18 cellular contexts compared by ENCODE assay signal in the genomic region with DNA sequence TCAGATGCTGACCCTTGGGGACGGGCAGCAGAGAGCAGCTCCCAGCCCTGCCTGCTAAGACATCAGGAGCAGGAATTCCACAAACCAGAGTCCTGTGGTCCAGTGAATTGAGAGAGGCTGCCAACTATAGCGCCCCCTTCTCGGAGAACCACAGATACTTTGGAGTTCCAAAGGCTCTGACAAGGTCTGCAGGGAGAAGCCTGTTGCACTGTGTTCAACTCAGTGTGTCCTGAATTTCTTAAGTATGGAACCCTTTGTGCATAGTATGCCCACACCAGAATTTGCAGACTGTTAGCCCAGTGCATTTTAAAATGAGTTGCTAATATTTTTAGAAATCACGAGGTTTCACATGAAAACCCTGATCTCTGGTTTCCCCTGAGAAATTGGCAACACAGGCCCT.
DNase-seq lines count a peak whose midpoint lies in the region; ATAC-seq and TF ChIP-seq lines count a peak whose summit lies in the region.
"Had no signal": no experiment of that assay in that cellular context is flagged by ENCODE, and none has a peak within 500 bp of the region (broad histone marks: within the 10 kb centered on the region; RNA-seq: fewer than 3 reads in every experiment).

No MANE protein-coding gene starts in this region.

- no peak overlapping the region for H3K14ac ChIP-seq in mesenchymal stem cell (ENCODE audit: low read length in 2 of 2)

- no peaks in the 10 kb centered on the region for H3K9me3 ChIP-seq in HEK293 (ENCODE audit: control insufficient read depth, insufficient read depth, low read depth, low read length)
- no peaks in the 10 kb centered on the region for H3K9me3 ChIP-seq in mesenchymal stem cell (ENCODE audit: control insufficient read depth, low read length)
- H3K9me3 ChIP-seq: A549, Caco-2 had no signal

- H3K4me1 Mint-ChIP-seq in natural killer cell treated with Interleukin-12 subunit alpha and Interleukin-12 subunit beta and Interleukin-15 and Interleukin-18, amount 100 ng/mL, for 72 hours (ENCODE audit: low read depth in 2 of 2) = no peaks in the 10 kb centered on the region
- H3K4me1 Mint-ChIP-seq in natural killer cell = no peaks in the 10 kb centered on the region
- H3K4me1 Mint-ChIP-seq: B cell had no signal

- H3K27me3 ChIP-seq in mesenchymal stem cell (ENCODE audit: control insufficient read depth in 1 of 2, insufficient read depth in 1 of 2, low read length in 2 of 2) = no peaks in the 10 kb centered on the region

- no peak overlapping the region for H3K4me3 Mint-ChIP-seq in natural killer cell treated with Interleukin-12 subunit alpha and Interleukin-12 subunit beta and Interleukin-15 and Interleukin-18, amount 100 ng/mL, for 72 hours
- H3K4me3 Mint-ChIP-seq in natural killer cell = no peak overlapping the region
- H3K4me3 Mint-ChIP-seq: B cell; CD4-positive, alpha-beta T cell; CD8-positive, alpha-beta T cell had no signal

- H4K91ac ChIP-seq in mesenchymal stem cell (ENCODE audit: low read length) = no peak overlapping the region

- intact Hi-C loops in natural killer cell (cut with micrococcal nuclease) = no loop called here

- H2AFZ ChIP-seq in mesenchymal stem cell (ENCODE audit: low read depth, low read length) = peak overlapping the region; percentile 10

- no peak overlapping the region for H2BK15ac ChIP-seq in mesenchymal stem cell (ENCODE audit: low read depth, poor library complexity, severe bottlenecking)

- POLR2A ChIA-PET in HEK293 (lab: Yijun Ruan, JAX) = no interaction called here

- 91% methylated on average over 4 of the region's 4 CpGs for WGBS in mesenchymal stem cell

- H3K27me3 Mint-ChIP-seq in natural killer cell treated with Interleukin-12 subunit alpha and Interleukin-12 subunit beta and Interleukin-15 and Interleukin-18, amount 100 ng/mL, for 72 hours = no peaks in the 10 kb centered on the region
- H3K27me3 Mint-ChIP-seq in natural killer cell (ENCODE audit: low read depth in 2 of 2) = no peaks in the 10 kb centered on the region
- H3K27me3 Mint-ChIP-seq: B cell; CD4-positive, alpha-beta T cell had no signal

- H3K27ac Mint-ChIP-seq in natural killer cell treated with Interleukin-12 subunit alpha and Interleukin-12 subunit beta and Interleukin-15 and Interleukin-18, amount 100 ng/mL, for 72 hours = no peak overlapping the region
- no peak overlapping the region for H3K27ac Mint-ChIP-seq in natural killer cell
- H3K27ac Mint-ChIP-seq: B cell; CD4-positive, alpha-beta T cell; CD8-positive, alpha-beta T cell had no signal

- no peak overlapping the region for H2BK5ac ChIP-seq in mesenchymal stem cell (ENCODE audit: low read depth, low read length, poor library complexity, severe bottlenecking)

- no peak overlapping the region for H3K9ac ChIP-seq in mesenchymal stem cell (ENCODE audit: low read length)

- H3K4me2 ChIP-seq in mesenchymal stem cell (ENCODE audit: low read length, poor library complexity, severe bottlenecking) = no peak overlapping the region
- H3K4me2 ChIP-seq: A549 had no signal

- TF ChIP-seq CTCF in natural killer cell (IDR thresholded peaks at IDR 0.05) (no peak), HEK293 (tag by site-specific recombination; IDR thresholded peaks at IDR 0.05) (no peak)

- DNase-seq in natural killer cell treated with Interleukin-12 subunit alpha and Interleukin-12 subunit beta and Interleukin-15 and Interleukin-18, amount 100 ng/mL, for 72 hours (ENCODE audit: low spot score) = peak; percentile 29
- DNase-seq in natural killer cell (no peak), mesenchymal stem cell (no peak), NCI-H526 treated with DMSO at 0.1 percent for 48 hours (lab: John Stamatoyannopoulos, UW) (no peak)
- DNase-seq: AML-193; Caco-2; Calu3; CD4-positive, alpha-beta T cell; CD8-positive, alpha-beta T cell; DMS79 treated with DMSO at 0.1 percent for 48 hours; GF-D8 had no signal

- H3K18ac ChIP-seq in mesenchymal stem cell (ENCODE audit: low read depth in 1 of 2, low read length in 2 of 2) = no peak overlapping the region

- no peak for ATAC-seq in natural killer cell treated with Interleukin-12 subunit alpha and Interleukin-12 subunit beta and Interleukin-15 and Interleukin-18, amount 100 ng/mL, for 72 hours
- ATAC-seq in natural killer cell (no peak), HG03354 (IDR thresholded peaks at IDR 0.05; ENCODE audit: poor library complexity, severe bottlenecking, unreplicated experiment) (no peak), GM21360 (IDR thresholded peaks at IDR 0.05; ENCODE audit: unreplicated experiment) (no peak)
- ATAC-seq: A549; CD8-positive, alpha-beta T cell had no signal

- H2BK12ac ChIP-seq in mesenchymal stem cell (ENCODE audit: low read length in 2 of 2) = no peak overlapping the region

- H3K36me3 ChIP-seq in HEK293 (ENCODE audit: control insufficient read depth in 2 of 2, insufficient read depth in 1 of 2, low read length in 2 of 2) (peaks cover 0 to 3% of the 10 kb centered on the region in 2 experiments; a peak in 2 of 3 replicates), mesenchymal stem cell (ENCODE audit: control insufficient read depth in 1 of 2, insufficient read depth in 2 of 2, low read depth in 1 of 2, low read length in 2 of 2) (peaks cover 48 to 56% of the 10 kb centered on the region in 2 experiments)

- no peaks in the 10 kb centered on the region for H3K79me1 ChIP-seq in mesenchymal stem cell (replicated peaks; ENCODE audit: low read length, poor library complexity, severe bottlenecking)

- H3K36me3 Mint-ChIP-seq in natural killer cell treated with Interleukin-12 subunit alpha and Interleukin-12 subunit beta and Interleukin-15 and Interleukin-18, amount 100 ng/mL, for 72 hours = no peaks in the 10 kb centered on the region
- no peaks in the 10 kb centered on the region for H3K36me3 Mint-ChIP-seq in natural killer cell

- H3K9me3 Mint-ChIP-seq in natural killer cell treated with Interleukin-12 subunit alpha and Interleukin-12 subunit beta and Interleukin-15 and Interleukin-18, amount 100 ng/mL, for 72 hours = no peaks in the 10 kb centered on the region
- H3K9me3 Mint-ChIP-seq in natural killer cell = no peaks in the 10 kb centered on the region
- H3K9me3 Mint-ChIP-seq: CD4-positive, alpha-beta T cell; CD8-positive, alpha-beta T cell had no signal

- peak overlapping the region; percentile 46 for H2AK5ac ChIP-seq in mesenchymal stem cell (ENCODE audit: low read length, severe bottlenecking)

- H4K8ac ChIP-seq in mesenchymal stem cell (ENCODE audit: low read length) = no peak overlapping the region

- H3K23ac ChIP-seq in mesenchymal stem cell (ENCODE audit: low read length in 2 of 2) = no peak overlapping the region

- no peak overlapping the region for H3K27ac ChIP-seq in HEK293 (ENCODE audit: extremely low read depth, low read depth, low read length)
- no peak overlapping the region for H3K27ac ChIP-seq in mesenchymal stem cell (ENCODE audit: low read length, poor library complexity, severe bottlenecking)
- H3K27ac ChIP-seq: 22Rv1, A549, C4-2B had no signal

- H3K4me3 ChIP-seq in HEK293 (ENCODE audit: low read depth, low read length) (no peak overlapping the region), mesenchymal stem cell (ENCODE audit: insufficient read depth in 1 of 2, low read depth in 1 of 2, low read length in 2 of 2) (no peak overlapping the region)
- H3K4me3 ChIP-seq: A549 had no signal

- no peak overlapping the region for H2BK120ac ChIP-seq in mesenchymal stem cell (ENCODE audit: low read depth, low read length)

- H3K4me1 ChIP-seq in HEK293 (ENCODE audit: control insufficient read depth, insufficient read depth, low read length) (no peaks in the 10 kb centered on the region), mesenchymal stem cell (ENCODE audit: control insufficient read depth, insufficient read depth, low read depth, low read length) (peaks cover 36% of the 10 kb centered on the region)
- H3K4me1 ChIP-seq: A549, Caco-2 had no signal

- CTCF ChIA-PET in HEK293 (lab: Yijun Ruan, JAX) = no interaction called here

- H3K4ac ChIP-seq in mesenchymal stem cell (ENCODE audit: low read depth in 1 of 2, low read length in 2 of 2) = no peak overlapping the region

TF ChIP-seq in HEK293, 187 proteins besides CTCF, POLR2A, EP300 and RAD21:
- TF ChIP-seq ZNF239 (tag by site-specific recombination; IDR thresholded peaks at IDR 0.05) (peak; percentile 98), ZNF530 (tag by site-specific recombination; IDR thresholded peaks at IDR 0.05; ENCODE audit: low read depth) (no peak), ZNF16 (tag by site-specific recombination; IDR thresholded peaks at IDR 0.05; ENCODE audit: low read depth) (no peak), SCRT1 (tag by site-specific recombination; IDR thresholded peaks at IDR 0.05; ENCODE audit: borderline replicate concordance) (no peak), ZNF510 (tag by site-specific recombination; IDR thresholded peaks at IDR 0.05; ENCODE audit: insufficient replicate concordance) (no peak), ZNF561 (tag by site-specific recombination; IDR thresholded peaks at IDR 0.05; ENCODE audit: borderline replicate concordance) (no peak), ZNF184 (tag by site-specific recombination; IDR thresholded peaks at IDR 0.05) (no peak), ZNF169 (tag by site-specific recombination; IDR thresholded peaks at IDR 0.05) (no peak), SCRT2 (tag by site-specific recombination; IDR thresholded peaks at IDR 0.05) (peak; percentile 44; the same call in 1 of the 2 replicates), FEZF1 (tag by site-specific recombination; IDR thresholded peaks at IDR 0.05) (no peak)
- TF ChIP-seq, protein P1, sequence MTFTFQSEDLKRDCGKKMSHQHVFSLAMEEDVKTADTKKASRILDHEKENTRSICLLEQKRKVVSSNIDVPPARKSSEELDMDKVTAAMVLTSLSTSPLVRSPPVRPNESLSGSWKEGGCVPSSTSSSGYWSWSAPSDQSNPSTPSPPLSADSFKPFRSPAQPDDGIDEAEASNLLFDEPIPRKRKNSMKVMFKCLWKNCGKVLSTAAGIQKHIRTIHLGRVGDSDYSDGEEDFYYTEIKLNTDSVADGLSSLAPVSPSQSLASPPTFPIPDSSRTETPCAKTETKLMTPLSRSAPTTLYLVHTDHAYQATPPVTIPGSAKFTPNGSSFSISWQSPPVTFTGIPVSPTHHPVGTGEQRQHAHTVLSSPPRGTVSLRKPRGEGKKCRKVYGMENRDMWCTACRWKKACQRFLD (tag by site-specific recombination; IDR thresholded peaks at IDR 0.05) = no peak
- TF ChIP-seq, protein P2, sequence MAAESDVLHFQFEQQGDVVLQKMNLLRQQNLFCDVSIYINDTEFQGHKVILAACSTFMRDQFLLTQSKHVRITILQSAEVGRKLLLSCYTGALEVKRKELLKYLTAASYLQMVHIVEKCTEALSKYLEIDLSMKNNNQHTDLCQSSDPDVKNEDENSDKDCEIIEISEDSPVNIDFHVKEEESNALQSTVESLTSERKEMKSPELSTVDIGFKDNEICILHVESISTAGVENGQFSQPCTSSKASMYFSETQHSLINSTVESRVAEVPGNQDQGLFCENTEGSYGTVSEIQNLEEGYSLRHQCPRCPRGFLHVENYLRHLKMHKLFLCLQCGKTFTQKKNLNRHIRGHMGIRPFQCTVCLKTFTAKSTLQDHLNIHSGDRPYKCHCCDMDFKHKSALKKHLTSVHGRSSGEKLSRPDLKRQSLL (tag by site-specific recombination; IDR thresholded peaks at IDR 0.05) = no peak
